Comparison of ENCODE assay signal across 1 cellular context in the genomic region with DNA sequence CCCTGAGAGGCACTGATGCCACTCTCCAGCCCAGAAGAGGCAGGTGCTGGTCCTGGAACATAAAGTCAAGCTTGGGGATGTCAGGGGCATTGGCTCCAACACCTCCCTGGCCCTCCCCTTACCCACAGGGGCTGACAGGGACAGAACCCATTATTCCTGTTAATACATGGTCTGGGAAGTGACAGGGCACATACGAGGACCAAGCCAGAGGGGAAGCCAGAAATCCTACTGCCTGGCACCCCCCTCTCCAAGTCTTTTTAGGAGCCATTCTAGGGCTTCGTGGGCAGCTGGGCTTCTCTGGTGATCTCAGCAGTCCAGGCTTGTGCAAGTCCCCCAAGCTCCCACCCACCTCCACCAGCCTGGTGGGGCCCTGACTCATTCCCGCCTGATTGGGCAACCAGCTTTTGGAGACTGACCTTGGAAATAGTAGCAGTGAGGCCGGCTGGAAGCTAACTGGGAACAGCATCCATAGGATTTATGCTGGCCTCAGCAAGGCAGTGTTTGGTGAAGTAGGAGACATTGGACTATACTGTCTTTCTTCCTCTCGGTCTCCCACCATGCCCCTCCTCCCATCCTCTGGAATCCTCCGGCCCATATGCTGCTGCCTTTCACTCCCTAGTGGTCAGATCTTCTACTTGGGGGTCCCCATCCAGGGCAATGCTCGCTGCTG.
TF ChIP-seq lines count a peak whose summit lies in the region.

No MANE protein-coding gene starts in this region.

TF ChIP-seq in IMR-90, 13 proteins besides CTCF, POLR2A, EP300 and RAD21:
- TF ChIP-seq SMC3 (IDR thresholded peaks at IDR 0.05; ENCODE audit: low read depth, low read length) (no peak), RCOR1 (IDR thresholded peaks at IDR 0.05; ENCODE audit: insufficient replicate concordance, low read length) (peak; percentile 11), MAZ (IDR thresholded peaks at IDR 0.05; ENCODE audit: borderline replicate concordance, low read depth, low read length) (peak; percentile 70; the same call in 1 of the 2 replicates), FOS (IDR thresholded peaks at IDR 0.05; ENCODE audit: low read depth, low read length) (peak; percentile 83), RFX5 (IDR thresholded peaks at IDR 0.05; ENCODE audit: low read depth, low read length) (no peak), BHLHE40 (IDR thresholded peaks at IDR 0.05; ENCODE audit: low read depth, low read length) (peak; percentile 32; the same call in 1 of the 2 replicates), CEBPB (IDR thresholded peaks at IDR 0.05; ENCODE audit: low read depth, low read length) (peak; percentile 99), CHD1 (IDR thresholded peaks at IDR 0.05; ENCODE audit: low read depth, low read length) (no peak), MXI1 (IDR thresholded peaks at IDR 0.05; ENCODE audit: borderline replicate concordance, low read depth, low read length) (no peak), NFE2L2 (IDR thresholded peaks at IDR 0.05; ENCODE audit: low read depth, low read length) (no peak), MAFK (IDR thresholded peaks at IDR 0.05; ENCODE audit: low read depth, low read length) (peak; percentile 32; the same call in 1 of the 2 replicates)
- TF ChIP-seq, protein P1, sequence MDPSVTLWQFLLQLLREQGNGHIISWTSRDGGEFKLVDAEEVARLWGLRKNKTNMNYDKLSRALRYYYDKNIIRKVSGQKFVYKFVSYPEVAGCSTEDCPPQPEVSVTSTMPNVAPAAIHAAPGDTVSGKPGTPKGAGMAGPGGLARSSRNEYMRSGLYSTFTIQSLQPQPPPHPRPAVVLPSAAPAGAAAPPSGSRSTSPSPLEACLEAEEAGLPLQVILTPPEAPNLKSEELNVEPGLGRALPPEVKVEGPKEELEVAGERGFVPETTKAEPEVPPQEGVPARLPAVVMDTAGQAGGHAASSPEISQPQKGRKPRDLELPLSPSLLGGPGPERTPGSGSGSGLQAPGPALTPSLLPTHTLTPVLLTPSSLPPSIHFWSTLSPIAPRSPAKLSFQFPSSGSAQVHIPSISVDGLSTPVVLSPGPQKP (IDR thresholded peaks at IDR 0.05; ENCODE audit: borderline replicate concordance, low read depth, low read length): no peak
- TF ChIP-seq, protein P2, sequence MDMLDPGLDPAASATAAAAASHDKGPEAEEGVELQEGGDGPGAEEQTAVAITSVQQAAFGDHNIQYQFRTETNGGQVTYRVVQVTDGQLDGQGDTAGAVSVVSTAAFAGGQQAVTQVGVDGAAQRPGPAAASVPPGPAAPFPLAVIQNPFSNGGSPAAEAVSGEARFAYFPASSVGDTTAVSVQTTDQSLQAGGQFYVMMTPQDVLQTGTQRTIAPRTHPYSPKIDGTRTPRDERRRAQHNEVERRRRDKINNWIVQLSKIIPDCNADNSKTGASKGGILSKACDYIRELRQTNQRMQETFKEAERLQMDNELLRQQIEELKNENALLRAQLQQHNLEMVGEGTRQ (IDR thresholded peaks at IDR 0.05; ENCODE audit: low read depth, low read length): no peak
